1 cellular context compared by ENCODE assay signal in the genomic region with DNA sequence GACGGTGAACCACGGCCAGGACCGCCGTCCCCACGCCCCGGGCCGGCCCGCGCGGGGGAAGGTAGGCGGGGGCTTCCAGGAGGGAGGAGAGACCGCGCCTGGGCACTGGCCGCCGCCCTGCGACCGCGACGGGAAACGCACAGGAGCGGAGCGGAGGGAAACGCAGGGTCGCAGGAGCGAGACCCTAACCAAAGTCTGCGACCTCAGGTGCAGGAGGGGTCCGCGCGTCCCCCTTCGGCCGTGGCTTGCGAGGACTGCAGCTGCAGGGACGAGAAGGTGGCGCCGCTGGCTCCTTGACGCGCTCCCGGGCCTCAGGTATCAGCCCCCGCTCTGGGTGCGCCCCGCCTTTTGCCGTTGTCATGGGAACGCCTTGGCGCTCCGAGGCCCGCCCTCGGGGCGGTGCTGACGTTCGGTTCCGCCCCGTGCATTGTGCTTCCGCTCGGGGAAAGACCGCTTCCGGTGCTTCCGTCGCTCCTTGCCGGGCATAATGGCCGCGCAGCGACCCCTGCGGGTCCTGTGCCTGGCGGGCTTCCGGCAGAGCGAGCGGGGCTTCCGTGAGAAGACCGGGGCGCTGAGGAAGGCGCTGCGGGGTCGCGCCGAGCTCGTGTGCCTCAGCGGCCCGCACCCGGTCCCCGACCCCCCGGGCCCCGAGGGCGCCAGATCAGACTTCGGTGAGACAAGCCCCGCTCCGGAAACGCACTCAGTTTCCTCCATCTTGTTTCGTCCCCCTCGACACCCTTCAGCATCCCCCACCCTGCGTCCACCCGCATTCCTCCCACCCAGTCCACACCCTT.
A peak's percentile ranks its signal among the peaks of the same experiment; 100 is the strongest.
TF ChIP-seq lines count a peak whose summit lies in the region.

A gene (plus strand): TSS at position 462 of the 794 bp plus-strand sequence. CDS start 26 bp downstream, at position 488.

TF ChIP-seq in Ishikawa, 13 proteins besides CTCF, POLR2A, EP300 and RAD21 (continued from another document):
- TF ChIP-seq NFIC (IDR thresholded peaks at IDR 0.05) (no peak), YY1 (IDR thresholded peaks at IDR 0.05; ENCODE audit: low read depth) (peak; percentile 97), ZBTB7A (IDR thresholded peaks at IDR 0.05; ENCODE audit: low read depth) (peak; percentile 79), CREB1 (IDR thresholded peaks at IDR 0.05; ENCODE audit: low read depth) (peak; percentile 72), FOXM1 (IDR thresholded peaks at IDR 0.05; ENCODE audit: borderline replicate concordance, low read depth) (no peak)
- TF ChIP-seq, protein P1, sequence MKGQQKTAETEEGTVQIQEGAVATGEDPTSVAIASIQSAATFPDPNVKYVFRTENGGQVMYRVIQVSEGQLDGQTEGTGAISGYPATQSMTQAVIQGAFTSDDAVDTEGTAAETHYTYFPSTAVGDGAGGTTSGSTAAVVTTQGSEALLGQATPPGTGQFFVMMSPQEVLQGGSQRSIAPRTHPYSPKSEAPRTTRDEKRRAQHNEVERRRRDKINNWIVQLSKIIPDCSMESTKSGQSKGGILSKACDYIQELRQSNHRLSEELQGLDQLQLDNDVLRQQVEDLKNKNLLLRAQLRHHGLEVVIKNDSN (IDR thresholded peaks at IDR 0.05) = no peak
